In the genomic region with DNA sequence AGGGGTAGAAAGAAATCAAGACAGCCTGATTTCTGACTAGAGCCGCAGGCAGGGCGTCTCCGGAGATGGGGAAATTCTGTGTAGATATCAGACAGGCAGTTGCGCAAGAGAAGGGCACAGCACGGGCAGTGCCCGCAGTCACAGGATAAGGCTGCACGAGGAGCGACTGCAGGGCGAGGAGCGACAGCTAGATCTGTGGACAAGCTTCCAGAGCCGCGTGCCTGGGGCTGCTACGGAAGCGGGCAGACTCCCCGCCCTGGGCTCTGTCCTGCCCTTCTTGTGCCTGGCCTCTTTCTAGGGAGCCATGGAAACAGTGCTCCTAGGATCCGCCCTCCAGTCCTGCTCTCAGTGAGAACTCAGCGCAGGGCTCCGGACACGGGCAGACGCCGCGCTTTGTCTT, we compare ENCODE assay signal across 2 cellular contexts.
A peak's percentile ranks its signal among the peaks of the same experiment; 100 is the strongest.
TF ChIP-seq lines count a peak whose summit lies in the region.

No MANE protein-coding gene starts in this region.

TF ChIP-seq in A549, 52 proteins besides CTCF, POLR2A, EP300 and RAD21:
- TF ChIP-seq, protein P1, sequence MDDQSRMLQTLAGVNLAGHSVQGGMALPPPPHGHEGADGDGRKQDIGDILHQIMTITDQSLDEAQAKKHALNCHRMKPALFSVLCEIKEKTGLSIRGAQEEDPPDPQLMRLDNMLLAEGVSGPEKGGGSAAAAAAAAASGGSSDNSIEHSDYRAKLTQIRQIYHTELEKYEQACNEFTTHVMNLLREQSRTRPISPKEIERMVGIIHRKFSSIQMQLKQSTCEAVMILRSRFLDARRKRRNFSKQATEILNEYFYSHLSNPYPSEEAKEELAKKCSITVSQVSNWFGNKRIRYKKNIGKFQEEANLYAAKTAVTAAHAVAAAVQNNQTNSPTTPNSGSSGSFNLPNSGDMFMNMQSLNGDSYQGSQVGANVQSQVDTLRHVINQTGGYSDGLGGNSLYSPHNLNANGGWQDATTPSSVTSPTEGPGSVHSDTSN (IDR thresholded peaks at IDR 0.05) = no peak
- TF ChIP-seq HOXB5 (CRISPR knock-in tag; IDR thresholded peaks at IDR 0.05) (no peak), CHD4 (IDR thresholded peaks at IDR 0.05; ENCODE audit: borderline replicate concordance) (no peak), GATA3 (IDR thresholded peaks at IDR 0.05; ENCODE audit: borderline replicate concordance) (no peak), CEBPB (IDR thresholded peaks at IDR 0.05) (peak; percentile 62 to 69; a peak in 3 of 4 replicates)
- TF ChIP-seq, protein P2, sequence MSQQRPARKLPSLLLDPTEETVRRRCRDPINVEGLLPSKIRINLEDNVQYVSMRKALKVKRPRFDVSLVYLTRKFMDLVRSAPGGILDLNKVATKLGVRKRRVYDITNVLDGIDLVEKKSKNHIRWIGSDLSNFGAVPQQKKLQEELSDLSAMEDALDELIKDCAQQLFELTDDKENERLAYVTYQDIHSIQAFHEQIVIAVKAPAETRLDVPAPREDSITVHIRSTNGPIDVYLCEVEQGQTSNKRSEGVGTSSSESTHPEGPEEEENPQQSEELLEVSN (IDR thresholded peaks at IDR 0.05; ENCODE audit: borderline replicate concordance, low read depth) = no peak
TF ChIP-seq in A549: peak in this region for 1.

TF ChIP-seq in H1, 55 proteins besides CTCF, POLR2A, EP300 and RAD21 (continued from another document):
- TF ChIP-seq CHD2 (IDR thresholded peaks at IDR 0.05; ENCODE audit: low read length) (no peak), CEBPB (IDR thresholded peaks at IDR 0.05; ENCODE audit: low read depth, low read length) (peak; percentile 49; the same call in 1 of the 2 replicates)
